Comparison of ENCODE assay signal across 8 cellular contexts in the genomic region with DNA sequence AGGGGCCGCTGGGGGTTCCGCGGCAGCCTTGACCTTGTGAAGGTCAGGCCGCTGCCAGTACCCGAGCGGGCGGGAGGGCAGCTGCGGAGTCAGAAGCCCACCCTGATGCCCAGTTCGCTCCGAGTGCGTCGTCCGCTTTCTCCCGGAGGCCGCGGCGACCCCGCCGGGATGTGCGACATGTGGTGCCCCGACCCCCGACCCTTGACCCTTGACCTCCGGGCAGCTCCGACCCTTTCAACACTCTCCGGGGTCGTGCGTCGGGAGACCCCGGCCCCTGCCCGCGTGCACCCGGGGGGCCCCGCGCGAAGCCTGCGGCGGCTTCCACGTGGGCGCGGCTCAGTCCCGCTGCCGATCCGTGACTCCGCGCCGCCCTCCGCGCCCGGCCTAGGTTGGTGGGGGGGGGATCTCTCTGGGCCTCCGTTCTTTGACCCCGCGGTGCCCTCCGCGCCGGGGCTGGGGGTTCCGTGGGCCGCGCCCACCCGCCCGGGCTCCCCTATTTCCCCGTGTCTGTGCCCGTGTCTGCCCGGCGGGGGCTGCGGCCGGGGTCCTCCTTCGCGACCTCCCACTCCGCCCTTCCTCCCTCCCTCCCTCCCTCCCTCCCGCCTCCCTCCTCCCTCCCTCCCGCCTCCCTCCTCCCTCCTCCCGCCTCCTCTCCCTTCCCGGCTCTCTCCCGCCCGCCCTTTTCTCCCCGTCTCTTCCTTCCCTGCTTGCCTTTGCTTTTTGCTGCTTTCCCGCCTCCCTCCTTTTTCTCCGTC. TPM values are rescaled to one million over a fixed set of nuclear protein-coding genes. Genes with fewer than 3 reads are reported as not detected.
DNase-seq lines count a peak whose midpoint lies in the region; ATAC-seq and TF ChIP-seq lines count a peak whose summit lies in the region.

No MANE protein-coding gene starts in this region.

- intact Hi-C loops in dorsolateral prefrontal cortex (cut with DNase I) (loop anchor here (5.0 to 10.0 kb wide), 4 partner anchors 60 to 202 kb away; partner anchors contain the start of genes AKAP17A (in 2 of the 2) and ASMTL (in 2 of the 2)), lower lobe of right lung (cut with DNase I) (no loop called here), stomach (cut with DNase I; ENCODE audit: low total_unique reads) (loop anchor here (10.0 kb wide), 1 partner anchor 62 kb away; the partner anchor contains the start of gene ASMTL)

- no peak for TF ChIP-seq CTCF in dorsolateral prefrontal cortex (IDR thresholded peaks at IDR 0.05 in 54 of 56, conservative IDR thresholded peaks at IDR 0.05 in 2 of 56; ENCODE audit: low read depth in 1 of 56, partially characterized antibody in 56 of 56)
- no peak for TF ChIP-seq CTCF in lower lobe of right lung (IDR thresholded peaks at IDR 0.05)
- no peak for TF ChIP-seq CTCF in stomach (IDR thresholded peaks at IDR 0.05)

- TF ChIP-seq EP300 in stomach (IDR thresholded peaks at IDR 0.05), result no peak

- no peak for TF ChIP-seq POLR2A in stomach (IDR thresholded peaks at IDR 0.05)

- H3K4me3 ChIP-seq in dorsolateral prefrontal cortex (peak overlapping the region; percentile 68 to 100 (median 99)), lower lobe of right lung (peak overlapping the region; percentile 81), stomach (peak overlapping the region; percentile 92 to 100 (median 96))

- H3K9me3 ChIP-seq in lower lobe of right lung (no peaks in the 10 kb centered on the region), stomach (no peaks in the 10 kb centered on the region)

- H3K27me3 ChIP-seq in dorsolateral prefrontal cortex (no peaks in the 10 kb centered on the region), lower lobe of right lung (ENCODE audit: low read depth) (no peaks in the 10 kb centered on the region), stomach (no peaks in the 10 kb centered on the region)

- WGBS in stomach, 5 donors, result 0 to 1% (median 0%) methylated on average over 9 to 71 of the region's 78 CpGs

- H3K4me1 ChIP-seq in lower lobe of right lung (peaks cover 42% of the 10 kb centered on the region), stomach (peaks cover 33 to 60% (median 49%) of the 10 kb centered on the region in 4 donors)

- ATAC-seq in HG02884 (IDR thresholded peaks at IDR 0.05; ENCODE audit: unreplicated experiment), result peak; percentile 29
- ATAC-seq in lower lobe of right lung, result peak; percentile 73 to 79

- H3K27ac ChIP-seq in dorsolateral prefrontal cortex (peak overlapping the region; percentile 71 to 100 (median 97)), lower lobe of right lung (peak overlapping the region; percentile 99), stomach (peak overlapping the region; percentile 97 to 100 (median 99))

- peaks cover 43% of the 10 kb centered on the region for H3K36me3 ChIP-seq in lower lobe of right lung
- H3K36me3 ChIP-seq in stomach, result peaks cover 30 to 51% (median 47%) of the 10 kb centered on the region in 4 donors

- peak; percentile 43 for DNase-seq in activated CD4-positive, alpha-beta T cell treated with anti-CD3 and anti-CD28 coated beads for 24 hours (ENCODE audit: low read depth in 2 of 2)
- DNase-seq in activated CD4-positive, alpha-beta T cell treated with anti-CD3 and anti-CD28 coated beads for 4 hours, result no peak
- peak; percentile 81 for DNase-seq in RPMI8226
- peak in 9 of 10 donors; percentile 36 to 70 (median 57) for DNase-seq in dorsolateral prefrontal cortex
- DNase-seq in lower lobe of right lung, result no peak
- peak; percentile 65 for DNase-seq in stomach
- DNase-seq in NCI-H2171 treated with DMSO at 0.1 percent for 48 hours (lab: John Stamatoyannopoulos, UW), result no peak

RNA-seq across cellular contexts. Expression of gene SLC25A6, which starts 0.6 kb away (rescaled TPM):
- 100 to 1,000 TPM; 158 to 287 (median 202) TPM for total RNA-seq in dorsolateral prefrontal cortex
- 335 TPM for total RNA-seq in lower lobe of right lung
- total RNA-seq in stomach, result 100 to 1,000 TPM; 119 to 707 (median 391) TPM
- 100 to 1,000 TPM; 416 to 606 (median 518) TPM for polyA plus RNA-seq in stomach

RNA-seq across cellular contexts. Expression of gene IL3RA, which starts 56.0 kb away (rescaled TPM):
- total RNA-seq in dorsolateral prefrontal cortex (1 to 10 TPM in 99 of 120 experiments, under 1 TPM in 21; 0.29 to 8.8 (median 2.0) TPM), lower lobe of right lung (59.9 TPM), stomach (10 to 100 TPM in 1 of 5 donors, 1 to 10 TPM in 3, not detected in 1; 2.4 to 10.1 (median 3.2) TPM)
- 1 to 10 TPM; 4.5 to 6.4 (median 6.1) TPM for polyA plus RNA-seq in stomach

Comparison
In these comparisons a context has a peak if more than half of its experiments do, and no peak if none do; other contexts are left out.
1. DNase-seq: peak in activated CD4-positive, alpha-beta T cell treated with anti-CD3 and anti-CD28 coated beads for 24 hours (2 of 2), RPMI8226 (single experiment), dorsolateral prefrontal cortex (9 of 10) and stomach (single experiment); none in activated CD4-positive, alpha-beta T cell treated with anti-CD3 and anti-CD28 coated beads for 4 hours (0 of 2), lower lobe of right lung (single experiment) and NCI-H2171 treated with DMSO at 0.1 percent for 48 hours (single experiment).
2. Peak in every context shown above with its lines, with median percentiles within 50 percentile points of each other: H3K27ac ChIP-seq and H3K4me3 ChIP-seq.